Comparison of ENCODE assay signal across 14 cellular contexts in genomic region chr16:80968386-80969113, GRCh38. TPM values are rescaled to one million over a fixed set of nuclear protein-coding genes. Genes with fewer than 3 reads are reported as not detected.
A peak's percentile ranks its signal among the peaks of the same experiment; 100 is the strongest.
DNase-seq lines count a peak whose midpoint lies in the region; ATAC-seq, FAIRE-seq and TF ChIP-seq lines count a peak whose summit lies in the region.
"Had no signal": no experiment of that assay in that cellular context is flagged by ENCODE, and none has a peak within 500 bp of the region (broad histone marks: within the 10 kb centered on the region; RNA-seq: fewer than 3 reads in every experiment).

No MANE protein-coding gene starts in this region.

- TF ChIP-seq POLR2A in endothelial cell of umbilical vein (IDR thresholded peaks at IDR 0.05; ENCODE audit: low read depth, low read length) = no peak

- dilution Hi-C loops in endothelial cell of umbilical vein (cut with MboI; ENCODE audit: extremely low pct_ligation_motif_present, low sequenced_read_pairs) = no loop called here

- no peaks in the 10 kb centered on the region for H3K9me2 ChIP-seq in OCI-LY7 (ENCODE audit: insufficient read depth, low read length)

- H3K27ac ChIP-seq in OCI-LY7 (ENCODE audit: low read depth, low read length, poor library complexity, severe bottlenecking) (no peak overlapping the region), endothelial cell of umbilical vein (ENCODE audit: insufficient read depth, low read depth, low read length) (peak overlapping the region; percentile 11)
- no peak overlapping the region for H3K27ac ChIP-seq in CD8-positive, alpha-beta memory T cell (ENCODE audit: low read depth, low read length)
- H3K27ac ChIP-seq: transverse colon had no signal

- DNase-seq in Caki2 (ENCODE audit: low read depth) = peak; percentile 91
- DNase-seq in OCI-LY7 (ENCODE audit: low spot score) = no peak
- peak; percentile 49 for DNase-seq in endothelial cell of umbilical vein (ENCODE audit: low read depth, low spot score)
- DNase-seq in lung microvascular endothelial cell (ENCODE audit: low read depth in 2 of 2) = peak; percentile 12 to 13
- DNase-seq in naive thymus-derived CD8-positive, alpha-beta T cell = no peak
- no peak for DNase-seq in NCI-H748 (lab: John Stamatoyannopoulos, UW; ENCODE audit: unreplicated experiment)
- no peak for DNase-seq in CD8-positive, alpha-beta memory T cell
- DNase-seq: activated CD4-positive, alpha-beta T cell treated with anti-CD3 and anti-CD28 coated beads for 36 hours; C1 segment of cervical spinal cord; NCI-H1417; NCI-H345; SW 1271; transverse colon had no signal

- POLR2A ChIA-PET in OCI-LY7 (lab: Charles Lee) (interaction anchor here (0.5 to 1.3 kb wide), 2 partner anchors 9 to 17 kb away, joined by 3 read pairs; no protein-coding TSS in a partner anchor), endothelial cell of umbilical vein (lab: Charles Lee) (no interaction called here)
- POLR2A ChIA-PET in naive thymus-derived CD8-positive, alpha-beta T cell (lab: Charles Lee) = no interaction called here
- POLR2A ChIA-PET in CD8-positive, alpha-beta memory T cell (lab: Charles Lee) = no interaction called here

- H3K4me2 ChIP-seq in OCI-LY7 (ENCODE audit: low read length) (no peak overlapping the region), endothelial cell of umbilical vein (ENCODE audit: insufficient read depth, low read length) (no peak overlapping the region)

- CTCF ChIA-PET in OCI-LY7 (lab: Charles Lee; ENCODE audit: unreplicated experiment) (no interaction called here), endothelial cell of umbilical vein (lab: Charles Lee) (interaction anchor here (1.6 to 1.8 kb wide), 2 partner anchors 19 to 36 kb away, joined by 4 to 5 read pairs; no protein-coding TSS in a partner anchor)
- CTCF ChIA-PET in CD8-positive, alpha-beta memory T cell (lab: Charles Lee) = no interaction called here

- peaks cover 0 to 19% (median 4%) of the 10 kb centered on the region in 3 donors for H3K36me3 Mint-ChIP-seq in naive thymus-derived CD8-positive, alpha-beta T cell
- peaks cover 0 to 22% (median 4%) of the 10 kb centered on the region in 3 donors for H3K36me3 Mint-ChIP-seq in CD8-positive, alpha-beta memory T cell

- no peaks in the 10 kb centered on the region for H3K27me3 ChIP-seq in endothelial cell of umbilical vein (ENCODE audit: control insufficient read depth in 2 of 2, insufficient read depth in 2 of 2, low read length in 2 of 2)
- no peaks in the 10 kb centered on the region for H3K27me3 ChIP-seq in CD8-positive, alpha-beta memory T cell (ENCODE audit: insufficient read depth, low read length, poor library complexity, severe bottlenecking)
- H3K27me3 ChIP-seq: transverse colon had no signal

- H3K27ac Mint-ChIP-seq in naive thymus-derived CD8-positive, alpha-beta T cell = peak overlapping the region in 1 of 10 donors; percentile 61
- H3K27ac Mint-ChIP-seq in CD8-positive, alpha-beta memory T cell = peak overlapping the region in 2 of 8 donors; percentile 9 to 40
- H3K27ac Mint-ChIP-seq: activated CD4-positive, alpha-beta T cell treated with anti-CD3 and anti-CD28 coated beads for 36 hours had no signal

- no peaks in the 10 kb centered on the region for H3K9me3 Mint-ChIP-seq in naive thymus-derived CD8-positive, alpha-beta T cell
- H3K9me3 Mint-ChIP-seq in CD8-positive, alpha-beta memory T cell = no peaks in the 10 kb centered on the region

- no peak for ATAC-seq in naive thymus-derived CD8-positive, alpha-beta T cell
- no peak for ATAC-seq in GM21447 (IDR thresholded peaks at IDR 0.05; ENCODE audit: unreplicated experiment)
- ATAC-seq: activated CD4-positive, alpha-beta T cell treated with anti-CD3 and anti-CD28 coated beads for 36 hours had no signal

- H3K4me1 Mint-ChIP-seq in naive thymus-derived CD8-positive, alpha-beta T cell = peaks cover 0 to 2% (median under 1%) of the 10 kb centered on the region in 4 donors
- H3K4me1 Mint-ChIP-seq in CD8-positive, alpha-beta memory T cell = peaks cover 1 to 13% (median 7%) of the 10 kb centered on the region in 3 donors

- H4K20me1 ChIP-seq in OCI-LY7 (ENCODE audit: insufficient read depth, low read length) (no peaks in the 10 kb centered on the region), endothelial cell of umbilical vein (replicated peaks; ENCODE audit: control insufficient read depth, extremely low read depth, insufficient read depth, low read length) (no peaks in the 10 kb centered on the region)

- intact Hi-C loops in OCI-LY7 (cut with micrococcal nuclease; ENCODE audit: unreplicated experiment) (no loop called here), endothelial cell of umbilical vein (cut with micrococcal nuclease) (no loop called here)

- BruUV-seq in OCI-LY7 (replicated peaks; lab: Mats Ljungman, UMichigan) (no TSS peak), endothelial cell of umbilical vein (replicated peaks; lab: Mats Ljungman, UMichigan) (no TSS peak)

- in situ Hi-C loops in Caki2 (cut with HindIII; ENCODE audit: low pct_unique_long_range_greater_than_20kb, low sequenced_read_pairs) = no loop called here

- H3K4me3 Mint-ChIP-seq in naive thymus-derived CD8-positive, alpha-beta T cell = no peak overlapping the region
- no peak overlapping the region for H3K4me3 Mint-ChIP-seq in CD8-positive, alpha-beta memory T cell
- H3K4me3 Mint-ChIP-seq: activated CD4-positive, alpha-beta T cell treated with anti-CD3 and anti-CD28 coated beads for 36 hours had no signal

- H3K79me2 ChIP-seq in OCI-LY7 (ENCODE audit: insufficient read depth, low read depth, low read length) (no peaks in the 10 kb centered on the region), endothelial cell of umbilical vein (ENCODE audit: control insufficient read depth, insufficient read depth, low read length) (no peaks in the 10 kb centered on the region)

- no peak overlapping the region for H3K4me3 ChIP-seq in OCI-LY7 (ENCODE audit: low read depth, low read length, poor library complexity, severe bottlenecking)
- no peak overlapping the region for H3K4me3 ChIP-seq in endothelial cell of umbilical vein (replicated peaks in 1 of 3; ENCODE audit: insufficient read depth in 1 of 3, low read depth in 1 of 3, low read length in 3 of 3)
- H3K4me3 ChIP-seq in CD8-positive, alpha-beta memory T cell (ENCODE audit: low read length) = no peak overlapping the region
- H3K4me3 ChIP-seq: transverse colon had no signal

- H3K36me3 ChIP-seq in OCI-LY7 (ENCODE audit: insufficient read depth, low read length) (0 out of 2 replicates have a peak, but pooled peaks cover 6% of the 10 kb centered on the region), endothelial cell of umbilical vein (ENCODE audit: control insufficient read depth in 2 of 2, extremely low read depth in 1 of 2, insufficient read depth in 2 of 2, low read length in 2 of 2) (peaks cover 0 to 2% of the 10 kb centered on the region in 2 experiments)
- H3K36me3 ChIP-seq in CD8-positive, alpha-beta memory T cell (ENCODE audit: insufficient read depth, low read length) = no peaks in the 10 kb centered on the region
- H3K36me3 ChIP-seq: transverse colon had no signal

- peaks cover 2% of the 10 kb centered on the region for H3K9me1 ChIP-seq in endothelial cell of umbilical vein (replicated peaks; ENCODE audit: control insufficient read depth, extremely low read depth, insufficient read depth, low read length)

- H3K9me3 ChIP-seq in OCI-LY7 (ENCODE audit: low read length) (no peaks in the 10 kb centered on the region), endothelial cell of umbilical vein (replicated peaks; ENCODE audit: control insufficient read depth, insufficient read depth, low read length) (no peaks in the 10 kb centered on the region)
- no peaks in the 10 kb centered on the region for H3K9me3 ChIP-seq in CD8-positive, alpha-beta memory T cell (ENCODE audit: low read length)
- H3K9me3 ChIP-seq: transverse colon had no signal

- TF ChIP-seq CTCF in OCI-LY7 (conservative IDR thresholded peaks at IDR 0.05; ENCODE audit: low read length) (peak; percentile 34; the same call in 1 of the 2 replicates), endothelial cell of umbilical vein (IDR thresholded peaks at IDR 0.05; ENCODE audit: extremely low read depth in 1 of 2, insufficient read depth in 1 of 2, low read depth in 1 of 2, low read length in 2 of 2) (no peak)

- H3K4me1 ChIP-seq in OCI-LY7 (ENCODE audit: insufficient read depth, low read length, poor library complexity, severe bottlenecking) (no peaks in the 10 kb centered on the region), endothelial cell of umbilical vein (ENCODE audit: control insufficient read depth, extremely low read depth, insufficient read depth, low read length) (no peaks in the 10 kb centered on the region)
- no peaks in the 10 kb centered on the region for H3K4me1 ChIP-seq in CD8-positive, alpha-beta memory T cell (ENCODE audit: insufficient read depth, low read length)
- H3K4me1 ChIP-seq: transverse colon had no signal

- no peaks in the 10 kb centered on the region for H3K27me3 Mint-ChIP-seq in naive thymus-derived CD8-positive, alpha-beta T cell
- no peaks in the 10 kb centered on the region for H3K27me3 Mint-ChIP-seq in CD8-positive, alpha-beta memory T cell
- H3K27me3 Mint-ChIP-seq: activated CD4-positive, alpha-beta T cell treated with anti-CD3 and anti-CD28 coated beads for 36 hours had no signal

- no peak for FAIRE-seq in endothelial cell of umbilical vein (lab: Jason Lieb, UNC)

- no peak overlapping the region for H2AFZ ChIP-seq in OCI-LY7 (ENCODE audit: low read length)
- no peak overlapping the region for H2AFZ ChIP-seq in endothelial cell of umbilical vein (ENCODE audit: low read depth, low read length)

- no peak overlapping the region for H3K9ac ChIP-seq in endothelial cell of umbilical vein (replicated peaks; ENCODE audit: extremely low read depth, insufficient read depth, low read length)

RNA-seq across cellular contexts. Expression of gene CMC2, which starts 38.1 kb away (rescaled TPM):
- total RNA-seq in Caki2 (2014; rRNA removed; shearing (Covaris generic); ENCODE audit: low replicate concordance) = 92.4 and 112 TPM in 2 replicates
- 61.3 and 99.8 TPM in 2 replicates for total RNA-seq in OCI-LY7 (2014; rRNA removed; shearing (Covaris generic))
- total RNA-seq in OCI-LY7 (2022) (89.1 and 94.5 TPM in 2 replicates), endothelial cell of umbilical vein (96.6 and 97.8 TPM in 2 replicates), lung microvascular endothelial cell (32.0 and 47.8 TPM in 2 replicates)
- 121 and 216 TPM in 2 replicates for polyA plus RNA-seq in endothelial cell of umbilical vein
- polyA plus RNA-seq in endothelial cell of umbilical vein (2011; cell fraction: cytosol; rRNA removed) = 137 and 142 TPM in 2 replicates
- 56.7 and 68.7 TPM in 2 replicates for polyA plus RNA-seq in endothelial cell of umbilical vein (2011; cell fraction: nucleus; rRNA removed)
- polyA plus RNA-seq in endothelial cell of umbilical vein (2012) = 131 and 158 TPM in 2 replicates
- polyA minus RNA-seq in endothelial cell of umbilical vein = 55.9 and 57.2 TPM in 2 replicates
- polyA minus RNA-seq in endothelial cell of umbilical vein (2011; cell fraction: cytosol; rRNA and poly(A)+ RNA removed) = 63.2 TPM
- 42.8 and 56.9 TPM in 2 replicates for polyA minus RNA-seq in endothelial cell of umbilical vein (2011; cell fraction: nucleus; rRNA and poly(A)+ RNA removed)
- 10 to 100 TPM; 21.1 to 25.0 TPM for total RNA-seq in naive thymus-derived CD8-positive, alpha-beta T cell
- polyA plus RNA-seq in naive thymus-derived CD8-positive, alpha-beta T cell = 10 to 100 TPM; 78.2 to 84.6 (median 80.2) TPM
- 100 to 1,000 TPM; 125 to 126 TPM for total RNA-seq in CD8-positive, alpha-beta memory T cell
- 135 TPM for polyA plus RNA-seq in CD8-positive, alpha-beta memory T cell

RNA-seq across cellular contexts. Expression of gene CENPN, which starts 38.5 kb away (rescaled TPM):
- total RNA-seq in Caki2 (2014; rRNA removed; shearing (Covaris generic); ENCODE audit: low replicate concordance) = 74.5 and 375 TPM in 2 replicates
- total RNA-seq in OCI-LY7 (2014; rRNA removed; shearing (Covaris generic)) = 52.4 and 97.3 TPM in 2 replicates
- 51.8 and 58.8 TPM in 2 replicates for total RNA-seq in OCI-LY7 (2022)
- total RNA-seq in endothelial cell of umbilical vein = 52.4 and 53.4 TPM in 2 replicates
- 15.3 and 17.6 TPM in 2 replicates for polyA plus RNA-seq in endothelial cell of umbilical vein
- 60.9 and 63.6 TPM in 2 replicates for polyA plus RNA-seq in endothelial cell of umbilical vein (2011; cell fraction: cytosol; rRNA removed)
- 43.5 and 45.6 TPM in 2 replicates for polyA plus RNA-seq in endothelial cell of umbilical vein (2011; cell fraction: nucleus; rRNA removed)
- 48.3 and 126 TPM in 2 replicates for polyA plus RNA-seq in endothelial cell of umbilical vein (2012)
- 24.4 and 35.3 TPM in 2 replicates for polyA minus RNA-seq in endothelial cell of umbilical vein
- 113 TPM for polyA minus RNA-seq in endothelial cell of umbilical vein (2011; cell fraction: cytosol; rRNA and poly(A)+ RNA removed)
- 21.2 and 22.7 TPM in 2 replicates for polyA minus RNA-seq in endothelial cell of umbilical vein (2011; cell fraction: nucleus; rRNA and poly(A)+ RNA removed)
- total RNA-seq in lung microvascular endothelial cell = 18.3 and 29.6 TPM in 2 replicates
- total RNA-seq in naive thymus-derived CD8-positive, alpha-beta T cell = 1 to 10 TPM; 1.4 to 4.0 TPM
- 1 to 10 TPM; 1.7 to 4.5 (median 3.0) TPM for polyA plus RNA-seq in naive thymus-derived CD8-positive, alpha-beta T cell
- 10 to 100 TPM; 52.2 to 53.7 TPM for total RNA-seq in CD8-positive, alpha-beta memory T cell
- polyA plus RNA-seq in CD8-positive, alpha-beta memory T cell = 4.7 TPM

Comparison
In these comparisons a context has a peak if more than half of its experiments do, and no peak if none do; other contexts are left out.
1. DNase-seq: peak in Caki2 (single experiment), endothelial cell of umbilical vein (single experiment) and lung microvascular endothelial cell (2 of 2); none in OCI-LY7 (single experiment), naive thymus-derived CD8-positive, alpha-beta T cell (0 of 10), NCI-H748 (single experiment) and CD8-positive, alpha-beta memory T cell (0 of 5).